7 cellular contexts compared by ENCODE assay signal in genomic region chr1:54980528-54981241, GRCh38. TPM values are rescaled to one million over a fixed set of nuclear protein-coding genes. Genes with fewer than 3 reads are reported as not detected.
DNase-seq lines count a peak whose midpoint lies in the region; ATAC-seq and TF ChIP-seq lines count a peak whose summit lies in the region.

Gene TMEM61, plus strand, starts transcription at chr1:54980628. Its CDS starts 438 bp downstream, at chr1:54981066.

- CTCF ChIA-PET in activated CD4-positive, alpha-beta memory T cell treated with anti-CD3 and anti-CD28 coated beads for 36 hours (lab: Charles Lee) = interaction anchor here (2.2 kb wide), 1 partner anchor 36 kb away, joined by 9 read pairs; no protein-coding TSS in a partner anchor

- no peaks in the 10 kb centered on the region for H3K9me3 ChIP-seq in thoracic aorta

- peak; percentile 88 for ATAC-seq in left lobe of liver
- no peak for ATAC-seq in thoracic aorta (ENCODE audit: insufficient number of reproducible peaks, low FRiP score, low read depth)
- ATAC-seq in HG03571 (IDR thresholded peaks at IDR 0.05; ENCODE audit: unreplicated experiment) = no peak

- H3K4me3 Mint-ChIP-seq in chondrocyte (ENCODE audit: unreplicated experiment) = peak within 1 kb of the TSS; percentile 56
- no peak within 1 kb of the TSS for H3K4me3 Mint-ChIP-seq in activated CD4-positive, alpha-beta memory T cell treated with anti-CD3 and anti-CD28 coated beads for 36 hours

- intact Hi-C loops in activated CD4-positive, alpha-beta memory T cell treated with anti-CD3 and anti-CD28 coated beads for 36 hours (cut with micrococcal nuclease) = no loop called here

- H3K27me3 Mint-ChIP-seq in chondrocyte (ENCODE audit: low read depth) = peaks cover 30% of the 10 kb centered on the region
- H3K27me3 Mint-ChIP-seq in activated CD4-positive, alpha-beta memory T cell treated with anti-CD3 and anti-CD28 coated beads for 36 hours = peaks cover 33% of the 10 kb centered on the region

- H3K27me3 ChIP-seq in thoracic aorta (replicated peaks; ENCODE audit: insufficient read depth) = no peaks in the 10 kb centered on the region

- no peaks in the 10 kb centered on the region for H3K36me3 ChIP-seq in thoracic aorta

- TF ChIP-seq CTCF in chondrocyte (IDR thresholded peaks at IDR 0.05) = no peak
- TF ChIP-seq CTCF in thoracic aorta (IDR thresholded peaks at IDR 0.05) = no peak

- H3K4me1 ChIP-seq in thoracic aorta (ENCODE audit: control insufficient read depth in 1 of 2, low read depth in 2 of 2) = peaks cover 2 to 63% of the 10 kb centered on the region in 2 donors

- no peaks in the 10 kb centered on the region for H3K36me3 Mint-ChIP-seq in chondrocyte (ENCODE audit: low read depth)
- H3K36me3 Mint-ChIP-seq in activated CD4-positive, alpha-beta memory T cell treated with anti-CD3 and anti-CD28 coated beads for 36 hours = no peaks in the 10 kb centered on the region

- no peak within 1 kb of the TSS for H3K27ac Mint-ChIP-seq in chondrocyte (ENCODE audit: unreplicated experiment)
- H3K27ac Mint-ChIP-seq in activated CD4-positive, alpha-beta memory T cell treated with anti-CD3 and anti-CD28 coated beads for 36 hours = no peak within 1 kb of the TSS

- POLR2A ChIA-PET in activated CD4-positive, alpha-beta memory T cell treated with anti-CD3 and anti-CD28 coated beads for 36 hours (lab: Charles Lee) = no interaction called here

- H3K27ac ChIP-seq in thoracic aorta = peak within 1 kb of the TSS; percentile 16 to 34

- H3K4me1 Mint-ChIP-seq in chondrocyte (ENCODE audit: low read depth) = peaks cover 8% of the 10 kb centered on the region
- H3K4me1 Mint-ChIP-seq in activated CD4-positive, alpha-beta memory T cell treated with anti-CD3 and anti-CD28 coated beads for 36 hours (ENCODE audit: low read depth) = no peaks in the 10 kb centered on the region

- peak within 1 kb of the TSS; percentile 76 for H3K4me3 ChIP-seq in thoracic aorta

- H3K9me3 Mint-ChIP-seq in chondrocyte (ENCODE audit: low read depth) = no peaks in the 10 kb centered on the region
- H3K9me3 Mint-ChIP-seq in activated CD4-positive, alpha-beta memory T cell treated with anti-CD3 and anti-CD28 coated beads for 36 hours = no peaks in the 10 kb centered on the region

- DNase-seq in NCI-H146 treated with DMSO at 0.1 percent for 48 hours (lab: John Stamatoyannopoulos, UW; ENCODE audit: unreplicated experiment) = peak; percentile 30
- DNase-seq in chondrocyte (ENCODE audit: low spot score) = no peak
- DNase-seq in left lobe of liver (ENCODE audit: low spot score) = peak; percentile 46
- no peak for DNase-seq in thoracic aorta (ENCODE audit: low spot score)
- DNase-seq in activated CD4-positive, alpha-beta memory T cell treated with anti-CD3 and anti-CD28 coated beads for 36 hours = no peak
- DNase-seq in NK-92 treated with Interleukin-12 subunit alpha and Interleukin-12 subunit beta, amount 100 ng/mL, for 24 hours (lab: John Stamatoyannopoulos, UW) = no peak

RNA-seq across cellular contexts. Expression of gene TMEM61, which starts in this region (rescaled TPM):
- total RNA-seq in chondrocyte = not detected in 3 replicates
- not detected for total RNA-seq in left lobe of liver
- 1 to 10 TPM in 1 of 2 donors, not detected in 1; 3.4 TPM for total RNA-seq in thoracic aorta
- not detected for total RNA-seq in activated CD4-positive, alpha-beta memory T cell treated with anti-CD3 and anti-CD28 coated beads for 36 hours

Comparison
In these comparisons a context has a peak if more than half of its experiments do, and no peak if none do; other contexts are left out.
1. Peak in DNase-seq and ATAC-seq in left lobe of liver; RNA of the gene not detected or under 1 TPM.